ENCODE assay signal across 1 cellular context in genomic region chr10:75211007-75211735, GRCh38.
TF ChIP-seq lines count a peak whose summit lies in the region.

No MANE protein-coding gene starts in this region.

TF ChIP-seq in HepG2, 621 proteins besides CTCF, POLR2A, EP300 and RAD21 (continued from another document and continues in another):
- TF ChIP-seq, protein P1, sequence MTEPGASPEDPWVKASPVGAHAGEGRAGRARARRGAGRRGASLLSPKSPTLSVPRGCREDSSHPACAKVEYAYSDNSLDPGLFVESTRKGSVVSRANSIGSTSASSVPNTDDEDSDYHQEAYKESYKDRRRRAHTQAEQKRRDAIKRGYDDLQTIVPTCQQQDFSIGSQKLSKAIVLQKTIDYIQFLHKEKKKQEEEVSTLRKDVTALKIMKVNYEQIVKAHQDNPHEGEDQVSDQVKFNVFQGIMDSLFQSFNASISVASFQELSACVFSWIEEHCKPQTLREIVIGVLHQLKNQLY (CRISPR knock-in tag; IDR thresholded peaks at IDR 0.05) = no peak
- TF ChIP-seq SP5 (CRISPR knock-in tag; IDR thresholded peaks at IDR 0.05; ENCODE audit: borderline replicate concordance, low read depth) (no peak), GTF2F1 (IDR thresholded peaks at IDR 0.05; ENCODE audit: low read length) (no peak), BCL3 (CRISPR knock-in tag; IDR thresholded peaks at IDR 0.05) (0 out of 2 replicates have a peak, but pooled peaks have one; percentile 45), ZNF629 (CRISPR knock-in tag; conservative IDR thresholded peaks at IDR 0.05) (no peak), PHF5A (CRISPR knock-in tag; IDR thresholded peaks at IDR 0.05; ENCODE audit: low read depth, unreplicated experiment) (peak; percentile 7), CREM (IDR thresholded peaks at IDR 0.05) (no peak), CREM (CRISPR knock-in tag; IDR thresholded peaks at IDR 0.05) (no peak), ZNF747 (CRISPR knock-in tag; IDR thresholded peaks at IDR 0.05; ENCODE audit: borderline replicate concordance) (peak; percentile 62; the same call in 1 of the 2 replicates), ZNF275 (CRISPR knock-in tag; IDR thresholded peaks at IDR 0.05; ENCODE audit: borderline replicate concordance) (0 out of 2 replicates have a peak, but pooled peaks have one; percentile 2), KDM5A (IDR thresholded peaks at IDR 0.05; ENCODE audit: borderline replicate concordance, low read length) (peak; percentile 76), NR2F6 (IDR thresholded peaks at IDR 0.05) (no peak), NR2F6 (CRISPR knock-in tag; IDR thresholded peaks at IDR 0.05) (no peak), ZNF460 (CRISPR knock-in tag; IDR thresholded peaks at IDR 0.05; ENCODE audit: borderline replicate concordance) (no peak), POLR2AphosphoS5 (IDR thresholded peaks at IDR 0.05; ENCODE audit: low read depth, low read length) (0 out of 2 replicates have a peak, but pooled peaks have one; percentile 23), YY1 (IDR thresholded peaks at IDR 0.05; ENCODE audit: insufficient read depth, insufficient replicate concordance, low read depth, low read length) (peak; percentile 89), ZNF558 (CRISPR knock-in tag; IDR thresholded peaks at IDR 0.05; ENCODE audit: borderline replicate concordance) (0 out of 2 replicates have a peak, but pooled peaks have one; percentile 40), ZNF468 (CRISPR knock-in tag; IDR thresholded peaks at IDR 0.05) (0 out of 2 replicates have a peak, but pooled peaks have one; percentile 8), ZNF720 (CRISPR knock-in tag; IDR thresholded peaks at IDR 0.05) (no peak), PHF8 (CRISPR knock-in tag; IDR thresholded peaks at IDR 0.05) (peak; percentile 26), ZNF337 (CRISPR knock-in tag; IDR thresholded peaks at IDR 0.05; ENCODE audit: borderline replicate concordance, low read depth) (no peak; the same call in 1 of the 2 replicates), SAP130 (CRISPR knock-in tag; IDR thresholded peaks at IDR 0.05; ENCODE audit: low read depth) (peak; percentile 47), IRX3 (CRISPR knock-in tag; IDR thresholded peaks at IDR 0.05; ENCODE audit: borderline replicate concordance, low read depth) (no peak), ZZZ3 (CRISPR knock-in tag; IDR thresholded peaks at IDR 0.05; ENCODE audit: borderline replicate concordance) (no peak), ZNF180 (CRISPR knock-in tag; IDR thresholded peaks at IDR 0.05; ENCODE audit: borderline replicate concordance, low read depth) (no peak), PHF21A (CRISPR knock-in tag; IDR thresholded peaks at IDR 0.05) (no peak; the same call in 1 of the 2 replicates), FOXK2 (IDR thresholded peaks at IDR 0.05) (no peak), ZSCAN30 (CRISPR knock-in tag; IDR thresholded peaks at IDR 0.05) (no peak), KAT7 (CRISPR knock-in tag; IDR thresholded peaks at IDR 0.05; ENCODE audit: borderline replicate concordance) (0 out of 2 replicates have a peak, but pooled peaks have one; percentile 7), MYC (CRISPR knock-in tag; IDR thresholded peaks at IDR 0.05; ENCODE audit: borderline replicate concordance) (no peak), JUNB (CRISPR knock-in tag; IDR thresholded peaks at IDR 0.05; ENCODE audit: borderline replicate concordance) (no peak), HIVEP1 (CRISPR knock-in tag; IDR thresholded peaks at IDR 0.05) (peak; percentile 10; the same call in 1 of the 2 replicates), NCOA2 (CRISPR knock-in tag; IDR thresholded peaks at IDR 0.05) (no peak), DBP (CRISPR knock-in tag; IDR thresholded peaks at IDR 0.05; ENCODE audit: not compliant biosample characterization) (no peak), ZNF784 (CRISPR knock-in tag; IDR thresholded peaks at IDR 0.05; ENCODE audit: borderline replicate concordance) (peak; percentile 2; the same call in 1 of the 2 replicates), ZNF761 (CRISPR knock-in tag; conservative IDR thresholded peaks at IDR 0.05) (0 out of 2 replicates have a peak, but pooled peaks have one; percentile 10), ZNF792 (CRISPR knock-in tag; IDR thresholded peaks at IDR 0.05) (no peak), NR2C2 (CRISPR knock-in tag; IDR thresholded peaks at IDR 0.05; ENCODE audit: borderline replicate concordance) (no peak; the same call in 1 of the 2 replicates), ZNF674 (CRISPR knock-in tag; IDR thresholded peaks at IDR 0.05; ENCODE audit: low read depth) (no peak), AHDC1 (CRISPR knock-in tag; IDR thresholded peaks at IDR 0.05; ENCODE audit: borderline replicate concordance) (0 out of 2 replicates have a peak, but pooled peaks have one; percentile 45), GATAD2A (CRISPR knock-in tag; IDR thresholded peaks at IDR 0.05) (no peak), ZNF746 (CRISPR knock-in tag; IDR thresholded peaks at IDR 0.05) (0 out of 2 replicates have a peak, but pooled peaks have one; percentile 1), AGO2 (optimal IDR thresholded peaks at IDR 0.05; ENCODE audit: low read depth, low read length) (peak; percentile 86), RCOR2 (CRISPR knock-in tag; IDR thresholded peaks at IDR 0.05) (no peak), ZNF18 (CRISPR knock-in tag; IDR thresholded peaks at IDR 0.05; ENCODE audit: insufficient replicate concordance) (no peak), ZC3H13 (CRISPR knock-in tag; IDR thresholded peaks at IDR 0.05) (0 out of 2 replicates have a peak, but pooled peaks have one; percentile 2), ZNF709 (CRISPR knock-in tag; IDR thresholded peaks at IDR 0.05) (0 out of 2 replicates have a peak, but pooled peaks have one; percentile 19), RBFOX2 (IDR thresholded peaks at IDR 0.05; ENCODE audit: low read depth, low read length) (peak; percentile 70), ASH2L (IDR thresholded peaks at IDR 0.05; ENCODE audit: insufficient read length, low read depth, low read length) (peak; percentile 10)
- TF ChIP-seq, protein P2, sequence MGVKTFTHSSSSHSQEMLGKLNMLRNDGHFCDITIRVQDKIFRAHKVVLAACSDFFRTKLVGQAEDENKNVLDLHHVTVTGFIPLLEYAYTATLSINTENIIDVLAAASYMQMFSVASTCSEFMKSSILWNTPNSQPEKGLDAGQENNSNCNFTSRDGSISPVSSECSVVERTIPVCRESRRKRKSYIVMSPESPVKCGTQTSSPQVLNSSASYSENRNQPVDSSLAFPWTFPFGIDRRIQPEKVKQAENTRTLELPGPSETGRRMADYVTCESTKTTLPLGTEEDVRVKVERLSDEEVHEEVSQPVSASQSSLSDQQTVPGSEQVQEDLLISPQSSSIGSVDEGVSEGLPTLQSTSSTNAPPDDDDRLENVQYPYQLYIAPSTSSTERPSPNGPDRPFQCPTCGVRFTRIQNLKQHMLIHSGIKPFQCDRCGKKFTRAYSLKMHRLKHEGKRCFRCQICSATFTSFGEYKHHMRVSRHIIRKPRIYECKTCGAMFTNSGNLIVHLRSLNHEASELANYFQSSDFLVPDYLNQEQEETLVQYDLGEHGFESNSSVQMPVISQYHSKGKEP (CRISPR knock-in tag; IDR thresholded peaks at IDR 0.05) = no peak
- TF ChIP-seq, protein P3, sequence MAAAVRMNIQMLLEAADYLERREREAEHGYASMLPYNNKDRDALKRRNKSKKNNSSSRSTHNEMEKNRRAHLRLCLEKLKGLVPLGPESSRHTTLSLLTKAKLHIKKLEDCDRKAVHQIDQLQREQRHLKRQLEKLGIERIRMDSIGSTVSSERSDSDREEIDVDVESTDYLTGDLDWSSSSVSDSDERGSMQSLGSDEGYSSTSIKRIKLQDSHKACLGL (CRISPR knock-in tag; IDR thresholded peaks at IDR 0.05) = no peak
- TF ChIP-seq, protein P4, sequence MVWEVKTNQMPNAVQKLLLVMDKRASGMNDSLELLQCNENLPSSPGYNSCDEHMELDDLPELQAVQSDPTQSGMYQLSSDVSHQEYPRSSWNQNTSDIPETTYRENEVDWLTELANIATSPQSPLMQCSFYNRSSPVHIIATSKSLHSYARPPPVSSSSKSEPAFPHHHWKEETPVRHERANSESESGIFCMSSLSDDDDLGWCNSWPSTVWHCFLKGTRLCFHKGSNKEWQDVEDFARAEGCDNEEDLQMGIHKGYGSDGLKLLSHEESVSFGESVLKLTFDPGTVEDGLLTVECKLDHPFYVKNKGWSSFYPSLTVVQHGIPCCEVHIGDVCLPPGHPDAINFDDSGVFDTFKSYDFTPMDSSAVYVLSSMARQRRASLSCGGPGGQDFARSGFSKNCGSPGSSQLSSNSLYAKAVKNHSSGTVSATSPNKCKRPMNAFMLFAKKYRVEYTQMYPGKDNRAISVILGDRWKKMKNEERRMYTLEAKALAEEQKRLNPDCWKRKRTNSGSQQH (CRISPR knock-in tag; IDR thresholded peaks at IDR 0.05; ENCODE audit: low read depth) = peak; percentile 85; the same call in 1 of the 2 replicates
